ENCODE assay signal across 8 cellular contexts in the genomic region with DNA sequence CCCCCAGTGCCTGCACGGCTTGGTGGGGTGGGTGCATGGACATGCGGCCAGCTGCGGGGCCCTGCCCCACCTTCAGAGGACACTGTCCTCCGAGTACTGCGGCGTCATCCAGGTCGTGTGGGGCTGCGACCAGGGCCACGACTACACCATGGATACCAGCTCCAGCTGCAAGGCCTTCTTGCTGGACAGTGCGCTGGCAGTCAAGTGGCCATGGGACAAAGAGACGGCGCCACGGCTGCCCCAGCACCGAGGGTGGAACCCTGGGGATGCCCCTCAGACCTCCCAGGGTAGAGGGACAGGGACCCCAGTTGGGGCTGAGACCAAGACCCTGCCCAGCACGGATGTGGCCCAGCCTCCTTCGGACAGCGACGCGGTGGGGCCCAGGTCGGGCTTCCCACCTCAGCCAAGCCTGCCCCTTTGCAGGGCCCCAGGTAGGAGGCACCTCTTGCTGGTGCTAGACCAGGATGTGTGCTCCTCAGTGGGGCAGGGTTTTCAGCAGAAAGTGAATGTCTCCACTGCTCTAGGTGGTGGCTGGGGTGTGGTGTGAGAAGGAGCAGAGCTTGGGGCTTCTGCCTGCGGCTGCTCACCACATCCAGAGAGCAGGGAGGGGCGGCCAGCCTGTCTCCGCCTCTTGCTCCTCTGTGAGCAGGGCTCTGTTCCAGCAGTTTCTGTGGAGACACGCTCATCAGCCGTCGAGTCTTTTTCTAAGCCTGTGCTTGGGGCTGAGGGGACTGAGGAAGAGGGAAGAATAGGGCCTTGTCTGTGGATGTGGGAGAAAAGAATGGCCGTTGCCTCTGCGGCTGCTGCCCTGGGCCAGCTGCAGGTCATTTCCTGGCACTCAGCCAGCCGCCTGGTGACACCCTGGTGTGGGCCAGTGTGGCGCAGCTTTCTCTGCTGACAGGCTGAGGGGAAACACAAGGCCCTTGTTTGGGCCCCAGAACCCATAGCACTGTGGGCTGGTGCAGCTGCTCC. TPM values are rescaled to one million over a fixed set of nuclear protein-coding genes. Genes with fewer than 3 reads are reported as not detected.
DNase-seq lines count a peak whose midpoint lies in the region; ATAC-seq and FAIRE-seq lines count a peak whose summit lies in the region.

No MANE protein-coding gene starts in this region.

- peak overlapping the region; percentile 86 for H3K4me3 Mint-ChIP-seq in activated CD8-positive, alpha-beta memory T cell treated with anti-CD3 and anti-CD28 coated beads, Interleukin-2, amount 10 ng/mL, durations not matched to agents 7 days and 5 days
- H3K4me3 Mint-ChIP-seq in effector memory CD8-positive, alpha-beta T cell = peak overlapping the region; percentile 87 to 93

- peak overlapping the region; percentile 99 for H3K27ac Mint-ChIP-seq in activated CD8-positive, alpha-beta memory T cell treated with anti-CD3 and anti-CD28 coated beads, Interleukin-2, amount 10 ng/mL, durations not matched to agents 7 days and 5 days
- H3K27ac Mint-ChIP-seq in effector memory CD8-positive, alpha-beta T cell = peak overlapping the region; percentile 96 to 98

- no peaks in the 10 kb centered on the region for H3K9me3 ChIP-seq in HAP-1

- H3K36me3 Mint-ChIP-seq in activated CD8-positive, alpha-beta memory T cell treated with anti-CD3 and anti-CD28 coated beads, Interleukin-2, amount 10 ng/mL, durations not matched to agents 7 days and 5 days = peaks cover 33% of the 10 kb centered on the region
- peaks cover 83% of the 10 kb centered on the region for H3K36me3 Mint-ChIP-seq in effector memory CD8-positive, alpha-beta T cell (ENCODE audit: insufficient read depth)

- H3K4me1 ChIP-seq in HAP-1 = peaks cover 5% of the 10 kb centered on the region; the same call in 1 of the 2 replicates

- no peak for FAIRE-seq in HTR-8/SVneo (lab: Jason Lieb, UNC)

- peak; percentile 52 for ATAC-seq in activated CD8-positive, alpha-beta memory T cell treated with anti-CD3 and anti-CD28 coated beads, Interleukin-2, amount 10 ng/mL, durations not matched to agents 7 days and 5 days
- ATAC-seq in effector memory CD8-positive, alpha-beta T cell (replicated peaks) = peak; percentile 61
- no peak for ATAC-seq in GM19397 (IDR thresholded peaks at IDR 0.05; ENCODE audit: unreplicated experiment)

- H3K27me3 ChIP-seq in HAP-1 (ENCODE audit: low read depth) = no peaks in the 10 kb centered on the region

- H3K27me3 Mint-ChIP-seq in activated CD8-positive, alpha-beta memory T cell treated with anti-CD3 and anti-CD28 coated beads, Interleukin-2, amount 10 ng/mL, durations not matched to agents 7 days and 5 days = no peaks in the 10 kb centered on the region
- no peaks in the 10 kb centered on the region for H3K27me3 Mint-ChIP-seq in effector memory CD8-positive, alpha-beta T cell

- no peaks in the 10 kb centered on the region for H3K9me3 Mint-ChIP-seq in activated CD8-positive, alpha-beta memory T cell treated with anti-CD3 and anti-CD28 coated beads, Interleukin-2, amount 10 ng/mL, durations not matched to agents 7 days and 5 days (ENCODE audit: low read depth)
- H3K9me3 Mint-ChIP-seq in effector memory CD8-positive, alpha-beta T cell = no peaks in the 10 kb centered on the region

- H3K36me3 ChIP-seq in HAP-1 (replicated peaks) = peaks cover 47% of the 10 kb centered on the region

- in situ Hi-C loops in HAP-1 (cut with MboI; ENCODE audit: low sequenced_read_pairs) = no loop called here

- H3K4me3 ChIP-seq in HAP-1 = 0 out of 2 replicates have a peak overlapping the region, but pooled peaks have one; percentile 71

- H3K4me1 Mint-ChIP-seq in activated CD8-positive, alpha-beta memory T cell treated with anti-CD3 and anti-CD28 coated beads, Interleukin-2, amount 10 ng/mL, durations not matched to agents 7 days and 5 days = peaks cover 52% of the 10 kb centered on the region
- H3K4me1 Mint-ChIP-seq in effector memory CD8-positive, alpha-beta T cell (ENCODE audit: low read depth in 2 of 2) = peaks cover 28 to 35% of the 10 kb centered on the region in 2 donors

- CTCF ChIA-PET in activated CD8-positive, alpha-beta memory T cell treated with anti-CD3 and anti-CD28 coated beads, Interleukin-2, amount 10 ng/mL, durations not matched to agents 7 days and 5 days (lab: Charles Lee) = interaction anchor here (0.6 to 2.9 kb wide), 15 partner anchors 9 to 187 kb away, joined by 3 to 39 read pairs (median 7); a partner anchor contains a TSS

- DNase-seq in HAP-1 (ENCODE audit: low spot score in 2 of 2) (peak in 1 of 2 experiments; percentile 42), occipital lobe (lab: John Stamatoyannopoulos, UW) (peak; percentile 93), 8988T (no peak), DMS 273 (lab: John Stamatoyannopoulos, UW; ENCODE audit: unreplicated experiment) (no peak), HTR-8/SVneo (ENCODE audit: insufficient read length, low spot score) (no peak)
- DNase-seq in activated CD8-positive, alpha-beta memory T cell treated with anti-CD3 and anti-CD28 coated beads, Interleukin-2, amount 10 ng/mL, durations not matched to agents 7 days and 5 days = peak; percentile 98
- DNase-seq in effector memory CD8-positive, alpha-beta T cell = peak; percentile 88 to 89 (median 89)

RNA-seq across cellular contexts. Expression of a gene that starts 2.2 kb away (rescaled TPM):
- total RNA-seq in activated CD8-positive, alpha-beta memory T cell treated with anti-CD3 and anti-CD28 coated beads, Interleukin-2, amount 10 ng/mL, durations not matched to agents 7 days and 5 days = 10 to 100 TPM; 38.0 to 58.1 TPM
- 14.2 TPM for total RNA-seq in occipital lobe

RNA-seq across cellular contexts. Expression of a gene that starts 2.9 kb away (rescaled TPM):
- total RNA-seq in activated CD8-positive, alpha-beta memory T cell treated with anti-CD3 and anti-CD28 coated beads, Interleukin-2, amount 10 ng/mL, durations not matched to agents 7 days and 5 days = 1 to 10 TPM; 3.6 to 4.6 TPM
- 9.7 TPM for total RNA-seq in occipital lobe

RNA-seq across cellular contexts. Expression of a gene that starts 22.1 kb away (rescaled TPM):
- total RNA-seq in activated CD8-positive, alpha-beta memory T cell treated with anti-CD3 and anti-CD28 coated beads, Interleukin-2, amount 10 ng/mL, durations not matched to agents 7 days and 5 days = 1 to 10 TPM; 5.8 to 7.4 TPM
- 12.5 TPM for total RNA-seq in occipital lobe

RNA-seq across cellular contexts. Expression of a gene that starts 37.1 kb away (rescaled TPM):
- 10 to 100 TPM; 80.5 to 94.2 TPM for total RNA-seq in activated CD8-positive, alpha-beta memory T cell treated with anti-CD3 and anti-CD28 coated beads, Interleukin-2, amount 10 ng/mL, durations not matched to agents 7 days and 5 days
- total RNA-seq in occipital lobe = 22.9 TPM

Comparison
In these comparisons a context has a peak if more than half of its experiments do, and no peak if none do; other contexts are left out.
1. DNase-seq: peak in activated CD8-positive, alpha-beta memory T cell treated with anti-CD3 and anti-CD28 coated beads, Interleukin-2, amount 10 ng/mL, durations not matched to agents 7 days and 5 days (single experiment), effector memory CD8-positive, alpha-beta T cell (3 of 3) and occipital lobe (single experiment); none in 8988T (single experiment), DMS 273 (single experiment) and HTR-8/SVneo (single experiment).